ENCODE assay signal across 22 cellular contexts in the genomic region with DNA sequence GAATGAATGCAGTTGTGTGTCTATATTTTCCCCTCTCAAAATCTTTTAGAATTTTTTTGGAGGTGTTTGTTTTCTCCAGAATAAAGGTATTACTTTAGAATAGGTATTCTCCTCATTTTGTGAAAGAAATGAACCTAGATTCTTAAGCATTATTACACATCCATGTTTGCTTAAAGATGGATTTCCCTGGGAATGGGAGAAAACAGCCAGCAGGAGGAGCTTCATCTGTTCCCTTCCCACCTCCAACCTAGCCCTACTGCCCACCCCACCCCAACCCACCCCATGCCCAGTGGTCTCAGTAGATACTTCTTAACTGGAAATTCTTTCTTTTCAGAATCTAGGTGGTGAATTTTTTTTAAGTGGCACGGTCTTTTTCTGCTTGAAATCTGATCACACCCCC.
"Had no signal": no experiment of that assay in that cellular context is flagged by ENCODE, and none has a peak within 500 bp of the region (broad histone marks: within the 10 kb centered on the region; RNA-seq: fewer than 3 reads in every experiment).

No MANE protein-coding gene starts in this region.

- H3K27me3 ChIP-seq: breast epithelium, esophagus squamous epithelium, gastroesophageal sphincter, transverse colon had no signal

- H3K9me3 ChIP-seq: breast epithelium, esophagus squamous epithelium, gastroesophageal sphincter, transverse colon had no signal

- H3K27ac Mint-ChIP-seq: activated B cell treated with CpG ODN at 0.5 μM for 24 hours; activated CD4-positive, alpha-beta T cell treated with anti-CD3 and anti-CD28 coated beads for 36 hours; activated naive CD8-positive, alpha-beta T cell treated with anti-CD3 and anti-CD28 coated beads for 36 hours; activated T-helper 2 cell treated with anti-CD3 and anti-CD28 coated beads, Interferon-gamma antibody, Interleukin-2, Interleukin-4, amounts not matched to agents 10 μg/mL and 5 μg/mL and 100 μg/mL, durations not matched to agents 14 hours and 24 hours and 36 hours; stimulated activated naive B cell treated with anti-CD40 and anti-IgM and Interleukin-4, amounts not matched to agents 10 μg/mL and 1 μg/mL and 100 μg/mL, for 72 hours had no signal

- H3K4me1 Mint-ChIP-seq: activated B cell treated with CpG ODN at 0.5 μM for 24 hours; activated CD4-positive, alpha-beta T cell treated with anti-CD3 and anti-CD28 coated beads for 36 hours; activated naive CD8-positive, alpha-beta T cell treated with anti-CD3 and anti-CD28 coated beads for 36 hours; central memory CD8-positive, alpha-beta T cell; nephron; stimulated activated naive B cell treated with anti-CD40 and anti-IgM and Interleukin-4, amounts not matched to agents 10 μg/mL and 1 μg/mL and 100 μg/mL, for 72 hours had no signal

- H3K4me1 ChIP-seq: breast epithelium, esophagus squamous epithelium, transverse colon had no signal

- H3K27me3 Mint-ChIP-seq: activated B cell treated with CpG ODN at 0.5 μM for 24 hours; activated CD4-positive, alpha-beta T cell treated with anti-CD3 and anti-CD28 coated beads for 36 hours; activated naive CD8-positive, alpha-beta T cell treated with anti-CD3 and anti-CD28 coated beads for 36 hours; central memory CD8-positive, alpha-beta T cell; stimulated activated naive B cell treated with anti-CD40 and anti-IgM and Interleukin-4, amounts not matched to agents 10 μg/mL and 1 μg/mL and 100 μg/mL, for 72 hours had no signal

- DNase-seq: activated B cell treated with CpG ODN at 0.5 μM for 24 hours; activated CD4-positive, alpha-beta T cell treated with anti-CD3 and anti-CD28 coated beads for 36 hours; activated CD4-positive, alpha-beta T cell treated with anti-CD3 and anti-CD28 coated beads, Interleukin-2, amount 50 U/mL, for 48 hours; activated CD8-positive, alpha-beta memory T cell treated with anti-CD3 and anti-CD28 coated beads, Interleukin-2, amount 50 U/mL, for 48 hours; activated naive CD4-positive, alpha-beta T cell treated with Interleukin-2 at 50 U/mL for 16 hours; activated naive CD8-positive, alpha-beta T cell treated with anti-CD3 and anti-CD28 coated beads for 36 hours; activated T-cell treated with anti-CD3 and anti-CD28 coated beads, Interleukin-2, amount 50 U/mL, for 4 hours; esophagus squamous epithelium; head of caudate nucleus; midbrain; small intestine; stimulated activated CD4-positive, alpha-beta T cell treated with anti-CD3 and anti-CD28 coated beads, Interleukin-2, amount 100 ng/mL, for 24 hours; stimulated activated naive B cell treated with anti-CD40 and anti-IgM and Interleukin-4, amounts not matched to agents 10 μg/mL and 1 μg/mL and 100 μg/mL, for 72 hours; T1000; transverse colon had no signal

- ATAC-seq: activated CD4-positive, alpha-beta T cell treated with anti-CD3 and anti-CD28 coated beads for 36 hours; activated T-cell treated with anti-CD3 and anti-CD28 coated beads, Interleukin-2, amount 50 U/mL, for 4 hours; gastroesophageal sphincter; sciatic nerve; stimulated activated naive B cell treated with anti-CD40 and anti-IgM and Interleukin-4, amounts not matched to agents 10 μg/mL and 1 μg/mL and 100 μg/mL, for 72 hours had no signal

- H3K27ac ChIP-seq: breast epithelium, coronary artery, esophagus squamous epithelium had no signal

- H3K4me3 Mint-ChIP-seq: activated B cell treated with CpG ODN at 0.5 μM for 24 hours; activated CD4-positive, alpha-beta T cell treated with anti-CD3 and anti-CD28 coated beads for 36 hours; activated naive CD8-positive, alpha-beta T cell treated with anti-CD3 and anti-CD28 coated beads for 36 hours; activated T-cell treated with anti-CD3 and anti-CD28 coated beads, Interleukin-2, amount 50 U/mL, for 4 hours; central memory CD8-positive, alpha-beta T cell; nephron; stimulated activated naive B cell treated with anti-CD40 and anti-IgM and Interleukin-4, amounts not matched to agents 10 μg/mL and 1 μg/mL and 100 μg/mL, for 72 hours had no signal

- H3K9me3 Mint-ChIP-seq: activated T-cell treated with anti-CD3 and anti-CD28 coated beads, Interleukin-2, amount 50 U/mL, for 4 hours; central memory CD8-positive, alpha-beta T cell; stimulated activated naive B cell treated with anti-CD40 and anti-IgM and Interleukin-4, amounts not matched to agents 10 μg/mL and 1 μg/mL and 100 μg/mL, for 72 hours had no signal
